ENCODE assay signal across 7 cellular contexts in the genomic region with DNA sequence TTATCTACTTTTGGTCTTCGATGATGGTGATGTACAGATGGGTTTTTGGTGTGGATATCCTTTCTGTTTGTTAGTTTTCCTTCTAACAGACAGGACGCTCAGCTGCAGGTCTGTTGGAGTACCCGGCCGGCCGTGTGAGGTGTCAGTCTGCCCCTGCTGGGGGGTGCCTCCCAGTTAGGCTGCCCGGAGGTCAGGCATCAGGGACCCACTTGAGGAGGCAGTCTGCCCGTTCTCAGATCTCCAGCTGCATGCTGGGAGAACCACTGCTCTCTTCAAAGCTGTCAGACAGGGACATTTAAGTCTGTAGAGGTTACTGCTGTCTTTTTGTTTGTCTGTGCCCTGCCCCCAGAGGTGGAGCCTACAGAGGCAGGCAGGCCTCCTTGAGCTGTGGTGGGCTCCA. TPM values are rescaled to one million over a fixed set of nuclear protein-coding genes. Genes with fewer than 3 reads are reported as not detected.
DNase-seq lines count a peak whose midpoint lies in the region; ATAC-seq, FAIRE-seq and TF ChIP-seq lines count a peak whose summit lies in the region.
"Not testable (repeated sequence)": the region's sequence is repeated elsewhere in the genome, so short reads cannot be mapped to it uniquely, and the experiment has no call there.

No MANE protein-coding gene starts in this region.

- H3K79me2 ChIP-seq in GM23338 (replicated peaks; ENCODE audit: insufficient read depth); K562 (ENCODE audit: control insufficient read depth, insufficient read depth, low read length): not testable (repeated sequence)

- WGBS in K562 (ENCODE audit: insufficient coverage, low coverage, missing lambda C conversion rate): 62% methylated on average over 6 of the region's 7 CpGs

- H3K27ac Mint-ChIP-seq in CD4-positive, alpha-beta memory T cell: peak overlapping the region in 6 of 7 donors; percentile 57 to 78 (median 74)
- not testable (repeated sequence) for H3K27ac Mint-ChIP-seq in GM23338; activated T-helper 17 cell treated with anti-CD3 and anti-CD28 coated beads, Interleukin-2, amount 50 U/mL, for 72 hours
- H3K27ac Mint-ChIP-seq in activated CD4-positive, alpha-beta T cell treated with anti-CD3 and anti-CD28 coated beads, Interleukin-2, amount 10 ng/mL, durations not matched to agents 7 days and 5 days: peak overlapping the region; percentile 85
- peak overlapping the region; percentile 18 for H3K27ac Mint-ChIP-seq in endothelial cell (ENCODE audit: unreplicated experiment)

- not testable (repeated sequence) for H2AFZ ChIP-seq in GM23338; K562 (ENCODE audit: low read depth, low read length)

- H3K4me1 Mint-ChIP-seq in CD4-positive, alpha-beta memory T cell: peaks cover 16 to 35% (median 27%) of the 10 kb centered on the region in 4 donors
- peaks cover 17% of the 10 kb centered on the region for H3K4me1 Mint-ChIP-seq in GM23338
- peaks cover 24% of the 10 kb centered on the region for H3K4me1 Mint-ChIP-seq in activated CD4-positive, alpha-beta T cell treated with anti-CD3 and anti-CD28 coated beads, Interleukin-2, amount 10 ng/mL, durations not matched to agents 7 days and 5 days
- peaks cover 12% of the 10 kb centered on the region for H3K4me1 Mint-ChIP-seq in activated T-helper 17 cell treated with anti-CD3 and anti-CD28 coated beads, Interleukin-2, amount 50 U/mL, for 72 hours
- not testable (repeated sequence) for H3K4me1 Mint-ChIP-seq in endothelial cell (ENCODE audit: unreplicated experiment)

- TF ChIP-seq POLR2A in K562 (conservative IDR thresholded peaks at IDR 0.05): not testable (repeated sequence)

- not testable (repeated sequence) for H3K27ac ChIP-seq in CD4-positive, alpha-beta memory T cell (ENCODE audit: low read depth, low read length); GM23338 (ENCODE audit: low read depth); SJCRH30; K562 (ENCODE audit: extremely low read depth, low read depth, low read length)

- not testable (repeated sequence) for FAIRE-seq in K562 (lab: Jason Lieb, UNC)

- H3K36me3 Mint-ChIP-seq in CD4-positive, alpha-beta memory T cell; activated CD4-positive, alpha-beta T cell treated with anti-CD3 and anti-CD28 coated beads, Interleukin-2, amount 10 ng/mL, durations not matched to agents 7 days and 5 days (ENCODE audit: low read depth); activated T-helper 17 cell treated with anti-CD3 and anti-CD28 coated beads, Interleukin-2, amount 50 U/mL, for 72 hours (ENCODE audit: low read depth); endothelial cell (ENCODE audit: low read depth, unreplicated experiment): not testable (repeated sequence)
- H3K36me3 Mint-ChIP-seq in GM23338 (ENCODE audit: low read depth): peaks cover 19% of the 10 kb centered on the region

- not testable (repeated sequence) for TF ChIP-seq CTCF in GM23338 (conservative IDR thresholded peaks at IDR 0.05; ENCODE audit: low read depth in 2 of 2); K562 (IDR thresholded peaks at IDR 0.05 in 2 of 3, conservative IDR thresholded peaks at IDR 0.05 in 1 of 3; ENCODE audit: insufficient read depth in 2 of 3, low read depth in 1 of 3, low read length in 3 of 3); endothelial cell (IDR thresholded peaks at IDR 0.05; ENCODE audit: unreplicated experiment)

- H3K9ac ChIP-seq in K562 (ENCODE audit: insufficient read depth in 1 of 2, low read depth in 2 of 2, low read length in 2 of 2): not testable (repeated sequence)

- H3K4me2 ChIP-seq in GM23338: peak overlapping the region; percentile 51; the same call in 1 of the 2 replicates
- not testable (repeated sequence) for H3K4me2 ChIP-seq in K562 (ENCODE audit: insufficient read depth, low read length)

- H3K27me3 ChIP-seq in CD4-positive, alpha-beta memory T cell (ENCODE audit: insufficient read depth, low read length); GM23338 (ENCODE audit: insufficient read depth); SJCRH30; K562 (ENCODE audit: control insufficient read depth in 2 of 2, insufficient read depth in 2 of 2, low read length in 2 of 2): not testable (repeated sequence)

- TF ChIP-seq RAD21 in K562 (CRISPR knock-in tag; conservative IDR thresholded peaks at IDR 0.05 in 1 of 2, IDR thresholded peaks at IDR 0.05 in 1 of 2): not testable (repeated sequence)

- TF ChIP-seq EP300 in K562 (IDR thresholded peaks at IDR 0.05; ENCODE audit: low read length): not testable (repeated sequence)

- H3K9me2 ChIP-seq in GM23338 (ENCODE audit: insufficient read depth): peaks cover 11% of the 10 kb centered on the region

- CTCF ChIA-PET in CD4-positive, alpha-beta memory T cell (lab: Charles Lee; ENCODE audit: partially characterized antibody): interaction anchor here (1.5 kb wide), 1 partner anchor 43 kb away, joined by 3 read pairs; no protein-coding TSS in a partner anchor
- CTCF ChIA-PET in activated CD4-positive, alpha-beta T cell treated with anti-CD3 and anti-CD28 coated beads, Interleukin-2, amount 10 ng/mL, durations not matched to agents 7 days and 5 days (lab: Charles Lee); K562 (lab: Yijun Ruan, JAX; ENCODE audit: low intra/inter-chr PET ratio): not testable (repeated sequence)

- H3K36me3 ChIP-seq in CD4-positive, alpha-beta memory T cell (ENCODE audit: insufficient read depth, low read length); GM23338 (ENCODE audit: insufficient read depth); SJCRH30; K562 (ENCODE audit: control insufficient read depth, insufficient read depth, low read length): not testable (repeated sequence)

- not testable (repeated sequence) for H3K9me1 ChIP-seq in K562 (ENCODE audit: control insufficient read depth, insufficient read depth, low read length)

- H3K27me3 Mint-ChIP-seq in CD4-positive, alpha-beta memory T cell; GM23338 (ENCODE audit: insufficient read depth, low read depth, poor library complexity); activated CD4-positive, alpha-beta T cell treated with anti-CD3 and anti-CD28 coated beads, Interleukin-2, amount 10 ng/mL, durations not matched to agents 7 days and 5 days; activated T-helper 17 cell treated with anti-CD3 and anti-CD28 coated beads, Interleukin-2, amount 50 U/mL, for 72 hours; endothelial cell (ENCODE audit: unreplicated experiment): not testable (repeated sequence)

- in situ Hi-C loops in K562 (cut with MboI): not testable (repeated sequence)

- DNase-seq in CD4-positive, alpha-beta memory T cell: peak in 1 of 5 donors; percentile 18
- DNase-seq in GM23338 (ENCODE audit: low spot score); SJCRH30; activated CD4-positive, alpha-beta T cell treated with anti-CD3 and anti-CD28 coated beads, Interleukin-2, amount 10 ng/mL, durations not matched to agents 7 days and 5 days; K562 (ENCODE audit: extremely low read depth in 1 of 4, low spot score in 3 of 4); endothelial cell (ENCODE audit: low spot score): not testable (repeated sequence)

- H3K9me3 Mint-ChIP-seq in CD4-positive, alpha-beta memory T cell: peaks cover 0 to 29% (median 15%) of the 10 kb centered on the region in 8 donors
- peaks cover 21% of the 10 kb centered on the region for H3K9me3 Mint-ChIP-seq in GM23338
- not testable (repeated sequence) for H3K9me3 Mint-ChIP-seq in activated CD4-positive, alpha-beta T cell treated with anti-CD3 and anti-CD28 coated beads, Interleukin-2, amount 10 ng/mL, durations not matched to agents 7 days and 5 days; activated T-helper 17 cell treated with anti-CD3 and anti-CD28 coated beads, Interleukin-2, amount 50 U/mL, for 72 hours; endothelial cell (ENCODE audit: unreplicated experiment)

- not testable (repeated sequence) for H4K20me1 ChIP-seq in GM23338 (replicated peaks; ENCODE audit: insufficient read depth); K562 (replicated peaks; ENCODE audit: control insufficient read depth, insufficient read depth, low read length)

- H3K4me3 Mint-ChIP-seq in CD4-positive, alpha-beta memory T cell: peak overlapping the region; percentile 15 to 79 (median 67)
- not testable (repeated sequence) for H3K4me3 Mint-ChIP-seq in GM23338; activated CD4-positive, alpha-beta T cell treated with anti-CD3 and anti-CD28 coated beads, Interleukin-2, amount 10 ng/mL, durations not matched to agents 7 days and 5 days; endothelial cell (ENCODE audit: unreplicated experiment)
- H3K4me3 Mint-ChIP-seq in activated T-helper 17 cell treated with anti-CD3 and anti-CD28 coated beads, Interleukin-2, amount 50 U/mL, for 72 hours: peak overlapping the region; percentile 16

- H3K4me1 ChIP-seq in CD4-positive, alpha-beta memory T cell (ENCODE audit: insufficient read depth, low read length): peaks cover 10% of the 10 kb centered on the region
- H3K4me1 ChIP-seq in GM23338 (ENCODE audit: insufficient read depth); SJCRH30; K562 (replicated peaks in 1 of 2; ENCODE audit: control insufficient read depth in 2 of 2, insufficient read depth in 2 of 2, low read length in 2 of 2): not testable (repeated sequence)

- not testable (repeated sequence) for H3K4me3 ChIP-seq in CD4-positive, alpha-beta memory T cell (ENCODE audit: low read length in 2 of 2); GM23338; K562
- H3K4me3 ChIP-seq in SJCRH30: 0 out of 2 replicates have a peak overlapping the region, but pooled peaks have one; percentile 12

- POLR2A ChIA-PET in CD4-positive, alpha-beta memory T cell (lab: Charles Lee; ENCODE audit: partially characterized antibody); activated CD4-positive, alpha-beta T cell treated with anti-CD3 and anti-CD28 coated beads, Interleukin-2, amount 10 ng/mL, durations not matched to agents 7 days and 5 days (lab: Charles Lee); K562 (lab: Yijun Ruan, JAX): not testable (repeated sequence)

- not testable (repeated sequence) for BruUV-seq in K562 (replicated peaks; lab: Mats Ljungman, UMichigan)

- not testable (repeated sequence) for ATAC-seq in GM23338; activated T-helper 17 cell treated with anti-CD3 and anti-CD28 coated beads, Interleukin-2, amount 50 U/mL, for 72 hours (replicated peaks); K562

- H3F3A ChIP-seq in GM23338 (replicated peaks; ENCODE audit: low read depth): not testable (repeated sequence)

- H3K9me3 ChIP-seq in CD4-positive, alpha-beta memory T cell (ENCODE audit: control insufficient read depth in 1 of 2, low read length in 2 of 2); SJCRH30 (replicated peaks); K562 (replicated peaks; ENCODE audit: control insufficient read depth, insufficient read depth, low read depth, low read length): not testable (repeated sequence)

- intact Hi-C loops in CD4-positive, alpha-beta memory T cell (cut with micrococcal nuclease); K562 (cut with micrococcal nuclease): not testable (repeated sequence)

RNA-seq across cellular contexts. Expression of a gene that starts 39.2 kb away (rescaled TPM):
- total RNA-seq in CD4-positive, alpha-beta memory T cell: 10 to 100 TPM; 65.4 to 68.9 TPM
- 10 to 100 TPM; 12.7 to 27.8 TPM for polyA plus RNA-seq in CD4-positive, alpha-beta memory T cell
- total RNA-seq in GM23338 (2014; rRNA removed; shearing (Covaris generic)): 15.2 and 15.7 TPM in 2 replicates
- polyA plus RNA-seq in GM23338 (2016; fragmentation: Nextera tagmentation; extraction: Ambion mirVana): 5.2 and 5.3 TPM in 2 replicates
- total RNA-seq in SJCRH30 (2014; rRNA removed; shearing (Covaris generic)): 25.5 and 27.7 TPM in 2 replicates
- 10 to 100 TPM; 79.7 to 89.0 TPM for total RNA-seq in activated CD4-positive, alpha-beta T cell treated with anti-CD3 and anti-CD28 coated beads, Interleukin-2, amount 10 ng/mL, durations not matched to agents 7 days and 5 days
- total RNA-seq in activated T-helper 17 cell treated with anti-CD3 and anti-CD28 coated beads, Interleukin-2, amount 50 U/mL, for 72 hours: 10 to 100 TPM; 40.1 to 47.7 TPM
- total RNA-seq in K562 (2011; cell fraction: chromatin; rRNA removed; ENCODE audit: low replicate concordance): 132 and 172 TPM in 2 replicates
- total RNA-seq in K562 (2011; cell fraction: nucleolus; rRNA removed): 83.2 and 102 TPM in 2 replicates
- total RNA-seq in K562 (2011; cell fraction: nucleoplasm; rRNA removed): 106 and 122 TPM in 2 replicates
- total RNA-seq in K562 (2014; rRNA removed): 33.0 and 57.6 TPM in 2 replicates
- total RNA-seq in K562 (2014; rRNA removed; fragmentation: Illumina TruSeq; extraction: Trizol): 41.4 and 47.5 TPM in 2 replicates
- total RNA-seq in K562 (2015; rRNA removed; fragmentation: Illumina TruSeq; extraction: Trizol): 48.9 and 49.2 TPM in 2 replicates
- total RNA-seq in K562 (2021): 80.9 and 99.8 TPM in 2 replicates
- polyA plus RNA-seq in K562 (2011; rRNA removed): 54.0 and 74.7 TPM in 2 replicates
- 51.7 and 55.3 TPM in 2 replicates for polyA plus RNA-seq in K562 (2011; cell fraction: cytosol; rRNA removed)
- 45.7 and 51.1 TPM in 2 replicates for polyA plus RNA-seq in K562 (2011; cell fraction: nucleus; rRNA removed)
- polyA plus RNA-seq in K562 (2012): 31.8 and 34.6 TPM in 2 replicates
- polyA plus RNA-seq in K562 (2014; fragmentation: Illumina TruSeq; extraction: Trizol): 76.3 and 78.6 TPM in 2 replicates
- 10 to 100 TPM; 16.9 to 18.1 TPM for polyA plus RNA-seq in K562 (2014; fragmentation: Nextera tagmentation; extraction: Ambion mirVana)
- polyA plus RNA-seq in K562 (2014; rRNA removed): 30.4 and 34.5 TPM in 2 replicates
- polyA minus RNA-seq in K562 (2011; rRNA and poly(A)+ RNA removed): 150 and 180 TPM in 2 replicates
- 54.4 and 55.4 TPM in 2 replicates for polyA minus RNA-seq in K562 (2011; cell fraction: cytosol; rRNA and poly(A)+ RNA removed)
- 26.9 and 57.4 TPM in 2 replicates for polyA minus RNA-seq in K562 (2011; cell fraction: nucleus; rRNA and poly(A)+ RNA removed)
- total RNA-seq in endothelial cell (ENCODE audit: unreplicated experiment): 32.3 TPM
